In genomic region chr6:147227770-147228320, GRCh38 we compare ENCODE assay signal across 23 cellular contexts. TPM values are rescaled to one million over a fixed set of nuclear protein-coding genes. Genes with fewer than 3 reads are reported as not detected.
A peak's percentile ranks its signal among the peaks of the same experiment; 100 is the strongest.
DNase-seq lines count a peak whose midpoint lies in the region; ATAC-seq, FAIRE-seq and TF ChIP-seq lines count a peak whose summit lies in the region.
"Had no signal": no experiment of that assay in that cellular context is flagged by ENCODE, and none has a peak within 500 bp of the region (broad histone marks: within the 10 kb centered on the region; RNA-seq: fewer than 3 reads in every experiment).

No MANE protein-coding gene starts in this region.

- H3K9me3 Mint-ChIP-seq in activated CD8-positive, alpha-beta T cell treated with anti-CD3 and anti-CD28 coated beads for 36 hours = no peaks in the 10 kb centered on the region
- H3K9me3 Mint-ChIP-seq in activated CD8-positive, alpha-beta T cell treated with anti-CD3 and anti-CD28 coated beads, Interleukin-2, amount 10 ng/mL, durations not matched to agents 7 days and 5 days (ENCODE audit: insufficient read depth) = no peaks in the 10 kb centered on the region
- H3K9me3 Mint-ChIP-seq in chondrocyte (ENCODE audit: low read depth) (no peaks in the 10 kb centered on the region), neural crest cell (no peaks in the 10 kb centered on the region)
- H3K9me3 Mint-ChIP-seq: activated CD4-positive, alpha-beta T cell treated with anti-CD3 and anti-CD28 coated beads, Interleukin-2, amount 10 ng/mL, durations not matched to agents 24 days and 14 days; activated naive CD4-positive, alpha-beta T cell treated with anti-CD3 and anti-CD28 coated beads, Interleukin-2, amount 10 ng/mL, durations not matched to agents 7 days and 5 days; dendritic cell treated with granulocyte-macrophage colony-stimulating factor and Interleukin-4, amounts not matched to agents 40 ng/mL and 50 ng/mL, for 4 days; naive B cell had no signal

- no peak for DNase-seq in activated CD8-positive, alpha-beta T cell treated with anti-CD3 and anti-CD28 coated beads for 36 hours
- no peak for DNase-seq in activated CD8-positive, alpha-beta T cell treated with anti-CD3 and anti-CD28 coated beads, Interleukin-2, amount 10 ng/mL, durations not matched to agents 7 days and 5 days
- peak; percentile 29 for DNase-seq in M059J (ENCODE audit: low read depth)
- DNase-seq in chondrocyte (ENCODE audit: low spot score) = no peak
- no peak for DNase-seq in neural crest cell (ENCODE audit: low read depth, low spot score)
- no peak for DNase-seq in NCI-H1694 treated with DMSO at 0.1 percent for 48 hours (lab: John Stamatoyannopoulos, UW)
- no peak for DNase-seq in RCC 7860 (ENCODE audit: low spot score)
- no peak for DNase-seq in stimulated activated CD4-positive, alpha-beta T cell treated with anti-CD3 and anti-CD28 coated beads, Interleukin-4, amount 100 ng/mL, for 1 hour
- DNase-seq: activated CD4-positive, alpha-beta T cell treated with anti-CD3 and anti-CD28 coated beads, Interleukin-2, amount 10 ng/mL, durations not matched to agents 24 days and 14 days; activated naive CD4-positive, alpha-beta T cell treated with anti-CD3 and anti-CD28 coated beads, Interleukin-2, amount 10 ng/mL, durations not matched to agents 7 days and 5 days; hippocampal formation; naive B cell; NCI-H1436; NCI-H2227 treated with DMSO at 0.1 percent for 48 hours; stimulated activated CD4-positive, alpha-beta T cell treated with anti-CD3 and anti-CD28 coated beads, Interleukin-2, amount 100 ng/mL, for 24 hours; T1000; upper lobe of left lung had no signal

- H3K27ac Mint-ChIP-seq in activated CD8-positive, alpha-beta T cell treated with anti-CD3 and anti-CD28 coated beads for 36 hours = peak overlapping the region; percentile 4
- no peak overlapping the region for H3K27ac Mint-ChIP-seq in activated CD8-positive, alpha-beta T cell treated with anti-CD3 and anti-CD28 coated beads, Interleukin-2, amount 10 ng/mL, durations not matched to agents 7 days and 5 days
- peak overlapping the region; percentile 18 for H3K27ac Mint-ChIP-seq in chondrocyte (ENCODE audit: unreplicated experiment)
- H3K27ac Mint-ChIP-seq in neural crest cell (ENCODE audit: unreplicated experiment) = peak overlapping the region; percentile 73
- H3K27ac Mint-ChIP-seq: activated CD4-positive, alpha-beta T cell treated with anti-CD3 and anti-CD28 coated beads, Interleukin-2, amount 10 ng/mL, durations not matched to agents 24 days and 14 days; activated naive CD4-positive, alpha-beta T cell treated with anti-CD3 and anti-CD28 coated beads, Interleukin-2, amount 10 ng/mL, durations not matched to agents 7 days and 5 days; dendritic cell treated with granulocyte-macrophage colony-stimulating factor and Interleukin-4, amounts not matched to agents 40 ng/mL and 50 ng/mL, for 4 days had no signal

- no peak for TF ChIP-seq CTCF in activated CD8-positive, alpha-beta T cell treated with anti-CD3 and anti-CD28 coated beads for 36 hours (IDR thresholded peaks at IDR 0.05)
- TF ChIP-seq CTCF in chondrocyte (IDR thresholded peaks at IDR 0.05) (no peak), neural crest cell (conservative IDR thresholded peaks at IDR 0.05) (no peak)

- CTCF ChIA-PET in activated CD8-positive, alpha-beta T cell treated with anti-CD3 and anti-CD28 coated beads for 36 hours (lab: Charles Lee) = no interaction called here
- CTCF ChIA-PET in activated CD8-positive, alpha-beta T cell treated with anti-CD3 and anti-CD28 coated beads, Interleukin-2, amount 10 ng/mL, durations not matched to agents 7 days and 5 days (lab: Charles Lee) = interaction anchor here (0.5 kb wide), 1 partner anchor 9 kb away, joined by 3 read pairs; no protein-coding TSS in a partner anchor

- no peak for FAIRE-seq in RCC 7860 (lab: Jason Lieb, UNC)
- FAIRE-seq: endothelial cell of umbilical vein, GM12878, GM19239, H1 had no signal

- H3K27me3 Mint-ChIP-seq in activated CD8-positive, alpha-beta T cell treated with anti-CD3 and anti-CD28 coated beads for 36 hours = no peaks in the 10 kb centered on the region
- H3K27me3 Mint-ChIP-seq in activated CD8-positive, alpha-beta T cell treated with anti-CD3 and anti-CD28 coated beads, Interleukin-2, amount 10 ng/mL, durations not matched to agents 7 days and 5 days (ENCODE audit: low read depth) = no peaks in the 10 kb centered on the region
- H3K27me3 Mint-ChIP-seq in chondrocyte (ENCODE audit: low read depth) (no peaks in the 10 kb centered on the region), neural crest cell (ENCODE audit: low read depth) (no peaks in the 10 kb centered on the region)
- H3K27me3 Mint-ChIP-seq: activated CD4-positive, alpha-beta T cell treated with anti-CD3 and anti-CD28 coated beads, Interleukin-2, amount 10 ng/mL, durations not matched to agents 24 days and 14 days; activated naive CD4-positive, alpha-beta T cell treated with anti-CD3 and anti-CD28 coated beads, Interleukin-2, amount 10 ng/mL, durations not matched to agents 7 days and 5 days; dendritic cell treated with granulocyte-macrophage colony-stimulating factor and Interleukin-4, amounts not matched to agents 40 ng/mL and 50 ng/mL, for 4 days; naive B cell; progenitor cell of endocrine pancreas had no signal

- no peak for ATAC-seq in activated CD8-positive, alpha-beta T cell treated with anti-CD3 and anti-CD28 coated beads for 36 hours
- ATAC-seq in activated CD8-positive, alpha-beta T cell treated with anti-CD3 and anti-CD28 coated beads, Interleukin-2, amount 10 ng/mL, durations not matched to agents 7 days and 5 days = no peak

- intact Hi-C loops in activated CD8-positive, alpha-beta T cell treated with anti-CD3 and anti-CD28 coated beads for 36 hours (cut with micrococcal nuclease) = no loop called here

- peaks cover 19% of the 10 kb centered on the region for H3K36me3 Mint-ChIP-seq in activated CD8-positive, alpha-beta T cell treated with anti-CD3 and anti-CD28 coated beads for 36 hours (ENCODE audit: low read depth)
- H3K36me3 Mint-ChIP-seq in activated CD8-positive, alpha-beta T cell treated with anti-CD3 and anti-CD28 coated beads, Interleukin-2, amount 10 ng/mL, durations not matched to agents 7 days and 5 days (ENCODE audit: low read depth) = peaks cover 16% of the 10 kb centered on the region
- H3K36me3 Mint-ChIP-seq in chondrocyte (ENCODE audit: low read depth) (no peaks in the 10 kb centered on the region), neural crest cell (ENCODE audit: low read depth) (peaks cover 5% of the 10 kb centered on the region)
- H3K36me3 Mint-ChIP-seq: naive B cell had no signal

- POLR2A ChIA-PET in activated CD8-positive, alpha-beta T cell treated with anti-CD3 and anti-CD28 coated beads for 36 hours (lab: Charles Lee) = no interaction called here
- POLR2A ChIA-PET in activated CD8-positive, alpha-beta T cell treated with anti-CD3 and anti-CD28 coated beads, Interleukin-2, amount 10 ng/mL, durations not matched to agents 7 days and 5 days (lab: Charles Lee) = no interaction called here

- H3K4me3 Mint-ChIP-seq in activated CD8-positive, alpha-beta T cell treated with anti-CD3 and anti-CD28 coated beads for 36 hours = no peak overlapping the region
- no peak overlapping the region for H3K4me3 Mint-ChIP-seq in activated CD8-positive, alpha-beta T cell treated with anti-CD3 and anti-CD28 coated beads, Interleukin-2, amount 10 ng/mL, durations not matched to agents 7 days and 5 days
- H3K4me3 Mint-ChIP-seq in chondrocyte (ENCODE audit: unreplicated experiment) (no peak overlapping the region), neural crest cell (peak overlapping the region; percentile 5)
- H3K4me3 Mint-ChIP-seq: activated CD4-positive, alpha-beta T cell treated with anti-CD3 and anti-CD28 coated beads, Interleukin-2, amount 10 ng/mL, durations not matched to agents 24 days and 14 days; activated naive CD4-positive, alpha-beta T cell treated with anti-CD3 and anti-CD28 coated beads, Interleukin-2, amount 10 ng/mL, durations not matched to agents 7 days and 5 days; dendritic cell treated with granulocyte-macrophage colony-stimulating factor and Interleukin-4, amounts not matched to agents 40 ng/mL and 50 ng/mL, for 4 days; naive B cell had no signal

- peaks cover 28% of the 10 kb centered on the region for H3K4me1 Mint-ChIP-seq in activated CD8-positive, alpha-beta T cell treated with anti-CD3 and anti-CD28 coated beads for 36 hours (ENCODE audit: low read depth)
- peaks cover 5% of the 10 kb centered on the region for H3K4me1 Mint-ChIP-seq in activated CD8-positive, alpha-beta T cell treated with anti-CD3 and anti-CD28 coated beads, Interleukin-2, amount 10 ng/mL, durations not matched to agents 7 days and 5 days (ENCODE audit: low read depth)
- H3K4me1 Mint-ChIP-seq in chondrocyte (ENCODE audit: low read depth) = peaks cover 27% of the 10 kb centered on the region
- peaks cover 37% of the 10 kb centered on the region for H3K4me1 Mint-ChIP-seq in neural crest cell

RNA-seq across cellular contexts. Expression of gene STXBP5, which starts 23.6 kb away (rescaled TPM):
- total RNA-seq in activated CD8-positive, alpha-beta T cell treated with anti-CD3 and anti-CD28 coated beads for 36 hours = 10 to 100 TPM; 11.4 to 11.5 TPM
- 10 to 100 TPM; 19.6 to 21.2 TPM for total RNA-seq in activated CD8-positive, alpha-beta T cell treated with anti-CD3 and anti-CD28 coated beads, Interleukin-2, amount 10 ng/mL, durations not matched to agents 7 days and 5 days
- 19.7 and 38.0 TPM in 2 replicates for total RNA-seq in M059J (2014; rRNA removed; shearing (Covaris generic))
- total RNA-seq in chondrocyte (30.8 to 42.5 TPM (median 32.4 TPM) in 3 replicates), neural crest cell (10.7 and 12.4 TPM in 2 replicates)
